1 cellular context compared by ENCODE assay signal in genomic region chr7:17988858-17989257, GRCh38.
TF ChIP-seq lines count a peak whose summit lies in the region.

No MANE protein-coding gene starts in this region.

TF ChIP-seq in Ishikawa, 13 proteins besides CTCF, POLR2A, EP300 and RAD21 (continued from another document):
- no peak for TF ChIP-seq REST (IDR thresholded peaks at IDR 0.05; ENCODE audit: low read depth)
- TF ChIP-seq, protein P1, sequence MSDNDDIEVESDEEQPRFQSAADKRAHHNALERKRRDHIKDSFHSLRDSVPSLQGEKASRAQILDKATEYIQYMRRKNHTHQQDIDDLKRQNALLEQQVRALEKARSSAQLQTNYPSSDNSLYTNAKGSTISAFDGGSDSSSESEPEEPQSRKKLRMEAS (IDR thresholded peaks at IDR 0.05): no peak
- no peak for TF ChIP-seq CEBPB (IDR thresholded peaks at IDR 0.05)
- no peak for TF ChIP-seq TEAD4 (IDR thresholded peaks at IDR 0.05)
- TF ChIP-seq ZBTB7A (IDR thresholded peaks at IDR 0.05; ENCODE audit: low read depth): no peak
- no peak for TF ChIP-seq TCF12 (IDR thresholded peaks at IDR 0.05; ENCODE audit: low read depth)
- no peak for TF ChIP-seq YY1 (IDR thresholded peaks at IDR 0.05; ENCODE audit: low read depth)
- TF ChIP-seq TAF1 (IDR thresholded peaks at IDR 0.05; ENCODE audit: low read depth): no peak
- TF ChIP-seq FOXM1 (IDR thresholded peaks at IDR 0.05; ENCODE audit: borderline replicate concordance, low read depth): no peak
- TF ChIP-seq CREB1 (IDR thresholded peaks at IDR 0.05; ENCODE audit: low read depth): no peak
- TF ChIP-seq, protein P2, sequence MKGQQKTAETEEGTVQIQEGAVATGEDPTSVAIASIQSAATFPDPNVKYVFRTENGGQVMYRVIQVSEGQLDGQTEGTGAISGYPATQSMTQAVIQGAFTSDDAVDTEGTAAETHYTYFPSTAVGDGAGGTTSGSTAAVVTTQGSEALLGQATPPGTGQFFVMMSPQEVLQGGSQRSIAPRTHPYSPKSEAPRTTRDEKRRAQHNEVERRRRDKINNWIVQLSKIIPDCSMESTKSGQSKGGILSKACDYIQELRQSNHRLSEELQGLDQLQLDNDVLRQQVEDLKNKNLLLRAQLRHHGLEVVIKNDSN (IDR thresholded peaks at IDR 0.05): no peak
- no peak for TF ChIP-seq NFIC (IDR thresholded peaks at IDR 0.05)
TF ChIP-seq in Ishikawa: peak in this region for 0.
